1 cellular context compared by ENCODE assay signal in genomic region chr10:11885437-11886137, GRCh38.
A peak's percentile ranks its signal among the peaks of the same experiment; 100 is the strongest.
TF ChIP-seq lines count a peak whose summit lies in the region.

No MANE protein-coding gene starts in this region.

TF ChIP-seq in HEK293, 187 proteins besides CTCF, POLR2A, EP300 and RAD21 (continued from another document):
- TF ChIP-seq ZNF266 (tag by site-specific recombination; IDR thresholded peaks at IDR 0.05; ENCODE audit: low read depth): no peak
- TF ChIP-seq SCRT2 (tag by site-specific recombination; IDR thresholded peaks at IDR 0.05): no peak
- TF ChIP-seq ZNF600 (tag by site-specific recombination; IDR thresholded peaks at IDR 0.05): no peak
- TF ChIP-seq ZNF629 (tag by site-specific recombination; IDR thresholded peaks at IDR 0.05): no peak
- TF ChIP-seq KLF1 (tag by site-specific recombination; IDR thresholded peaks at IDR 0.05): peak; percentile 18; the same call in 1 of the 2 replicates
